14 cellular contexts compared by ENCODE assay signal in genomic region chr5:91474201-91474600, GRCh38.
"Had no signal": no experiment of that assay in that cellular context is flagged by ENCODE, and none has a peak within 500 bp of the region (broad histone marks: within the 10 kb centered on the region; RNA-seq: fewer than 3 reads in every experiment).

No MANE protein-coding gene starts in this region.

- H3K4me3 ChIP-seq: esophagus muscularis mucosa, hepatocyte, right atrium auricular region, sigmoid colon, stomach had no signal

- DNase-seq: effector memory CD4-positive, alpha-beta T cell; foreskin melanocyte; head of caudate nucleus; kidney glomerular epithelial cell; naive thymus-derived CD8-positive, alpha-beta T cell; posterior cingulate gyrus; sigmoid colon; small intestine; stimulated activated CD4-positive, alpha-beta T cell treated with anti-CD3 and anti-CD28 coated beads, Interleukin-12 subunit alpha, Interleukin-12 subunit beta, amount 100 ng/mL, for 4 hours; stimulated activated naive CD4-positive, alpha-beta T cell; stomach had no signal

- ATAC-seq: naive thymus-derived CD8-positive, alpha-beta T cell had no signal
